26 cellular contexts compared by ENCODE assay signal in the genomic region with DNA sequence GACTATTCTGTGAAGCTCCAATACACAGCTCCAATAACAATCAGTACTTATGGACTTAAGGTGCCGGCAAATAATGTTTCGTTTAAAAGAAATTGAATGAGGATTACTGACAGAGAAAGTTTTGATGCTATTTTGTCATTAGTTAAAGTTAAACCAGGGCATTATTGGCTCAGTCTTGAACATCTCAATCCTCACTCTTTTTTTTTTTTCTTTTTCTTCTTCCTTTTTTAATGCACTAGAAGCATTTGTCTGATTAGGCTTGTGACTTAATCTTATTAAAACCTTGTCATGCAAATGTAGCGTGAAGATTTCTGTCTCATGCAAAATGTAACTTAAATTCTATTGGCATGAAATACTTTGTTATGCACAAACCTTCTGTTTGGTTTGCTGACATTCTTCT.
"Had no signal": no experiment of that assay in that cellular context is flagged by ENCODE, and none has a peak within 500 bp of the region (broad histone marks: within the 10 kb centered on the region; RNA-seq: fewer than 3 reads in every experiment).

No MANE protein-coding gene starts in this region.

- H3K27ac Mint-ChIP-seq: effector memory CD8-positive, alpha-beta T cell; mesothelial cell of epicardium; naive B cell; natural killer cell treated with Interleukin-12 subunit alpha and Interleukin-12 subunit beta and Interleukin-15 and Interleukin-18, amount 100 ng/mL, for 72 hours; progenitor cell of endocrine pancreas; stimulated activated effector memory CD8-positive, alpha-beta T cell treated with anti-CD3 and anti-CD28 coated beads, Interleukin-12 subunit alpha, Interleukin-12 subunit beta, amount 100 ng/mL, for 72 hours had no signal

- FAIRE-seq: endometrium, frontal cortex, kidney, urothelium cell line had no signal

- H3K4me3 Mint-ChIP-seq: effector memory CD8-positive, alpha-beta T cell; mesothelial cell of epicardium; naive B cell; natural killer cell treated with Interleukin-12 subunit alpha and Interleukin-12 subunit beta and Interleukin-15 and Interleukin-18, amount 100 ng/mL, for 72 hours; neural crest cell; stimulated activated effector memory CD8-positive, alpha-beta T cell treated with anti-CD3 and anti-CD28 coated beads, Interleukin-12 subunit alpha, Interleukin-12 subunit beta, amount 100 ng/mL, for 72 hours had no signal

- H3K36me3 Mint-ChIP-seq: mesothelial cell of epicardium; naive B cell; stimulated activated effector memory CD8-positive, alpha-beta T cell treated with anti-CD3 and anti-CD28 coated beads, Interleukin-12 subunit alpha, Interleukin-12 subunit beta, amount 100 ng/mL, for 72 hours had no signal

- H3K27me3 Mint-ChIP-seq: effector memory CD8-positive, alpha-beta T cell; naive B cell; natural killer cell treated with Interleukin-12 subunit alpha and Interleukin-12 subunit beta and Interleukin-15 and Interleukin-18, amount 100 ng/mL, for 72 hours; progenitor cell of endocrine pancreas had no signal

- H3K27ac ChIP-seq: left lung, neutrophil, parathyroid adenoma, testis, tibial artery, upper lobe of left lung had no signal

- H3K79me2 ChIP-seq: parathyroid adenoma had no signal

- H2AFZ ChIP-seq: parathyroid adenoma had no signal

- H3K4me1 ChIP-seq: left lung, parathyroid adenoma, testis, tibial artery, upper lobe of left lung had no signal

- H3K4me3 ChIP-seq: left lung, mucosa of descending colon, testis, tibial artery, upper lobe of left lung had no signal

- H3K4me1 Mint-ChIP-seq: mesothelial cell of epicardium; naive B cell; stimulated activated effector memory CD8-positive, alpha-beta T cell treated with anti-CD3 and anti-CD28 coated beads, Interleukin-12 subunit alpha, Interleukin-12 subunit beta, amount 100 ng/mL, for 72 hours had no signal

- ATAC-seq: effector memory CD8-positive, alpha-beta T cell; left cardiac atrium; natural killer cell treated with Interleukin-12 subunit alpha and Interleukin-12 subunit beta and Interleukin-15 and Interleukin-18, amount 100 ng/mL, for 72 hours; sciatic nerve; stimulated activated effector memory CD8-positive, alpha-beta T cell treated with anti-CD3 and anti-CD28 coated beads, Interleukin-12 subunit alpha, Interleukin-12 subunit beta, amount 100 ng/mL, for 72 hours; stimulated activated naive CD8-positive, alpha-beta T cell treated with anti-CD3 and anti-CD28 coated beads, Interleukin-15, Interleukin-2, amounts not matched to agents 100 U/mL and 50 U/mL, for 24 hours had no signal

- H3K9ac ChIP-seq: parathyroid adenoma had no signal

- H3K9me3 ChIP-seq: left lung, mucosa of descending colon, neutrophil, testis, tibial artery, upper lobe of left lung had no signal

- DNase-seq: cortex of kidney; effector memory CD8-positive, alpha-beta T cell; kidney; left cardiac atrium; left lung; mesenchymal stem cell; naive B cell; stimulated activated CD4-positive, alpha-beta T cell treated with anti-CD3 and anti-CD28 coated beads, Interleukin-2, amount 100 ng/mL, for 24 hours; stimulated activated CD4-positive, alpha-beta T cell treated with anti-CD3 and anti-CD28 coated beads, Interleukin-4, amount 100 ng/mL, for 24 hours; stimulated activated naive CD8-positive, alpha-beta T cell treated with anti-CD3 and anti-CD28 coated beads, Interleukin-15, Interleukin-2, amounts not matched to agents 100 U/mL and 50 U/mL, for 24 hours; substantia nigra; testis; tibial artery; upper lobe of left lung had no signal

- H3K36me3 ChIP-seq: left lung, neutrophil, tibial artery, upper lobe of left lung had no signal

- H3K27me3 ChIP-seq: left lung, neutrophil, testis, tibial artery, upper lobe of left lung had no signal
